Comparison of ENCODE assay signal across 9 cellular contexts in genomic region chr20:45097485-45098095, GRCh38. TPM values are rescaled to one million over a fixed set of nuclear protein-coding genes. Genes with fewer than 3 reads are reported as not detected.
DNase-seq lines count a peak whose midpoint lies in the region; ATAC-seq, FAIRE-seq and TF ChIP-seq lines count a peak whose summit lies in the region.
"Had no signal": no experiment of that assay in that cellular context is flagged by ENCODE, and none has a peak within 500 bp of the region (broad histone marks: within the 10 kb centered on the region; RNA-seq: fewer than 3 reads in every experiment).

No MANE protein-coding gene starts in this region.

- H3K23ac ChIP-seq in neuronal stem cell (ENCODE audit: low read depth, low read length, poor library complexity): peak overlapping the region; percentile 95

- H3K4me3 ChIP-seq in neuronal stem cell (ENCODE audit: low read length in 2 of 2) (peak overlapping the region in 1 of 2 donors; percentile 2), endodermal cell (ENCODE audit: low read length) (no peak overlapping the region)

- H2BK12ac ChIP-seq in neuronal stem cell (ENCODE audit: low read length): peak overlapping the region; percentile 96

- H3K18ac ChIP-seq in neuronal stem cell (ENCODE audit: low read length): peak overlapping the region; percentile 86

- H2BK15ac ChIP-seq in neuronal stem cell (ENCODE audit: low read length): peak overlapping the region; percentile 13

- H3K9me3 Mint-ChIP-seq in T-helper 1 cell treated with Interleukin-12 subunit alpha and Interleukin-12 subunit beta and Interleukin-4 antibody, amounts not matched to agents 30 μg/mL and 1 μg/mL, for 36 hours: no peaks in the 10 kb centered on the region
- H3K9me3 Mint-ChIP-seq in endodermal cell: peaks cover 5% of the 10 kb centered on the region

- peak overlapping the region; percentile 47 for H2AK5ac ChIP-seq in neuronal stem cell (ENCODE audit: low read depth, low read length)

- H3K4me1 Mint-ChIP-seq in T-helper 1 cell treated with Interleukin-12 subunit alpha and Interleukin-12 subunit beta and Interleukin-4 antibody, amounts not matched to agents 30 μg/mL and 1 μg/mL, for 36 hours (ENCODE audit: low read depth): peaks cover 10% of the 10 kb centered on the region
- H3K4me1 Mint-ChIP-seq in endodermal cell: peaks cover 11% of the 10 kb centered on the region

- H3K4ac ChIP-seq in neuronal stem cell (ENCODE audit: low read length): peak overlapping the region; percentile 69

- peaks cover 4 to 54% (median 48%) of the 10 kb centered on the region in 3 experiments for H3K27me3 ChIP-seq in neuronal stem cell (ENCODE audit: control insufficient read depth in 3 of 3, insufficient read depth in 3 of 3, low read depth in 1 of 3, low read length in 3 of 3)
- peaks cover 17% of the 10 kb centered on the region for H3K27me3 ChIP-seq in endodermal cell (ENCODE audit: control insufficient read depth, insufficient read depth, low read length, poor library complexity, severe bottlenecking)

- H3K27ac ChIP-seq in neuronal stem cell (replicated peaks; ENCODE audit: low read length) (no peak overlapping the region), endodermal cell (ENCODE audit: low read depth, low read length) (no peak overlapping the region)

- no peak for TF ChIP-seq CTCF in endodermal cell (conservative IDR thresholded peaks at IDR 0.05)

- peak overlapping the region; percentile 41 for H4K91ac ChIP-seq in neuronal stem cell (ENCODE audit: low read depth, low read length, poor library complexity)

- peak overlapping the region; percentile 54 for H3K4me3 Mint-ChIP-seq in T-helper 1 cell treated with Interleukin-12 subunit alpha and Interleukin-12 subunit beta and Interleukin-4 antibody, amounts not matched to agents 30 μg/mL and 1 μg/mL, for 36 hours
- no peak overlapping the region for H3K4me3 Mint-ChIP-seq in endodermal cell

- H2AFZ ChIP-seq in neuronal stem cell (ENCODE audit: low read length): no peak overlapping the region

- H3K36me3 Mint-ChIP-seq in T-helper 1 cell treated with Interleukin-12 subunit alpha and Interleukin-12 subunit beta and Interleukin-4 antibody, amounts not matched to agents 30 μg/mL and 1 μg/mL, for 36 hours (ENCODE audit: low read depth): no peaks in the 10 kb centered on the region
- H3K36me3 Mint-ChIP-seq in endodermal cell (ENCODE audit: low read depth): no peaks in the 10 kb centered on the region

- peak overlapping the region; percentile 94 for H3K14ac ChIP-seq in neuronal stem cell (ENCODE audit: low read length)

- H4K8ac ChIP-seq in neuronal stem cell (ENCODE audit: low read depth, low read length): no peak overlapping the region

- H3K27ac Mint-ChIP-seq in T-helper 1 cell treated with Interleukin-12 subunit alpha and Interleukin-12 subunit beta and Interleukin-4 antibody, amounts not matched to agents 30 μg/mL and 1 μg/mL, for 36 hours: no peak overlapping the region
- no peak overlapping the region for H3K27ac Mint-ChIP-seq in endodermal cell

- no peaks in the 10 kb centered on the region for H3K36me3 ChIP-seq in neuronal stem cell (replicated peaks in 1 of 2; ENCODE audit: control insufficient read depth in 2 of 2, insufficient read depth in 2 of 2, low read length in 2 of 2)
- no peaks in the 10 kb centered on the region for H3K36me3 ChIP-seq in endodermal cell (ENCODE audit: control insufficient read depth, insufficient read depth, low read length)

- H2BK120ac ChIP-seq in neuronal stem cell (ENCODE audit: low read depth, low read length): no peak overlapping the region

- no peak overlapping the region for H2BK5ac ChIP-seq in neuronal stem cell (ENCODE audit: low read length)

- H3K4me1 ChIP-seq in neuronal stem cell (ENCODE audit: control insufficient read depth in 2 of 2, insufficient read depth in 1 of 2, low read depth in 1 of 2, low read length in 2 of 2) (no peaks in the 10 kb centered on the region), endodermal cell (ENCODE audit: control insufficient read depth, insufficient read depth, low read length) (no peaks in the 10 kb centered on the region)

- ATAC-seq in GM21390 (IDR thresholded peaks at IDR 0.05; ENCODE audit: unreplicated experiment): no peak

- DNase-seq in AG20443 (ENCODE audit: low spot score): peak; percentile 45
- DNase-seq in dermis blood vessel endothelial cell: peak; percentile 75
- no peak for DNase-seq in neuronal stem cell (ENCODE audit: low spot score)
- DNase-seq in NCI-H2081 treated with DMSO at 0.1 percent for 48 hours (lab: John Stamatoyannopoulos, UW): no peak
- no peak for DNase-seq in endodermal cell
- no peak for DNase-seq in GM19239 (ENCODE audit: insufficient read length, low spot score)

- FAIRE-seq in GM19239 (lab: Jason Lieb, UNC): no peak

- H3K27me3 Mint-ChIP-seq in T-helper 1 cell treated with Interleukin-12 subunit alpha and Interleukin-12 subunit beta and Interleukin-4 antibody, amounts not matched to agents 30 μg/mL and 1 μg/mL, for 36 hours (ENCODE audit: low read depth): peaks cover 47% of the 10 kb centered on the region
- H3K27me3 Mint-ChIP-seq in endodermal cell (ENCODE audit: insufficient read depth): peaks cover 36% of the 10 kb centered on the region

- H3K4me2 ChIP-seq in neuronal stem cell (ENCODE audit: insufficient read depth, low read length, poor library complexity, severe bottlenecking): no peak overlapping the region

- H3K9me3 ChIP-seq in neuronal stem cell (replicated peaks in 1 of 2; ENCODE audit: control insufficient read depth in 2 of 2, insufficient read depth in 1 of 2, low read depth in 1 of 2, low read length in 2 of 2): peaks cover 0 to 8% of the 10 kb centered on the region in 2 donors
- H3K9me3 ChIP-seq in endodermal cell (ENCODE audit: control insufficient read depth, low read length): no peaks in the 10 kb centered on the region

- no CpG with 5 or more reads among the region's 55 CpGs for WGBS in neuronal stem cell (ENCODE audit: extremely low coverage in 2 of 2, insufficient read length in 2 of 2, insufficient replicate concordance in 1 of 2), 2 donors
- 95 to 97% methylated on average over 40 to 55 of the region's 55 CpGs for WGBS in endodermal cell (ENCODE audit: insufficient coverage in 1 of 2, insufficient read length in 1 of 2), 2 experiments

- peak overlapping the region; percentile 68 for H3K9ac ChIP-seq in neuronal stem cell (ENCODE audit: low read depth, low read length, poor library complexity)
- no peak overlapping the region for H3K9ac ChIP-seq in endodermal cell (ENCODE audit: extremely low read depth, low read length, poor library complexity, severe bottlenecking)

- no peaks in the 10 kb centered on the region for H3K79me1 ChIP-seq in neuronal stem cell (ENCODE audit: low read depth, low read length)

RNA-seq across cellular contexts. Expression of gene KCNS1, which starts 3.3 kb away (rescaled TPM):
- total RNA-seq in dermis blood vessel endothelial cell (0.33 and 0.68 TPM in 2 replicates), endodermal cell (1 to 10 TPM in 1 of 2 donors, under 1 TPM in 1; 0.18 to 1.5 TPM)
- polyA plus RNA-seq in neuronal stem cell (2013, experiment 1 of 2): 0.13 TPM
- polyA plus RNA-seq in neuronal stem cell (2013, experiment 2 of 2): 0.11 TPM
- polyA plus RNA-seq in endodermal cell (2013, experiment 1 of 2): 0.28 TPM
- polyA plus RNA-seq in endodermal cell (2013, experiment 2 of 2): 0.25 TPM

RNA-seq across cellular contexts. Expression of gene WFDC5, which starts 17.4 kb away (rescaled TPM):
- total RNA-seq in dermis blood vessel endothelial cell (not detected in 2 replicates), endodermal cell (not detected)
- not detected for polyA plus RNA-seq in neuronal stem cell (2013, experiment 1 of 2)
- not detected for polyA plus RNA-seq in neuronal stem cell (2013, experiment 2 of 2)
- not detected for polyA plus RNA-seq in endodermal cell (2013, experiment 1 of 2)
- polyA plus RNA-seq in endodermal cell (2013, experiment 2 of 2): not detected
- total RNA-seq: skeletal muscle tissue had no signal

RNA-seq across cellular contexts. Expression of gene WFDC12, which starts 26.7 kb away (rescaled TPM):
- total RNA-seq in dermis blood vessel endothelial cell: not detected in 2 replicates
- polyA plus RNA-seq in neuronal stem cell (2013, experiment 1 of 2): not detected
- not detected for polyA plus RNA-seq in neuronal stem cell (2013, experiment 2 of 2)
- total RNA-seq in endodermal cell: not detected
- not detected for polyA plus RNA-seq in endodermal cell (2013, experiment 1 of 2)
- polyA plus RNA-seq in endodermal cell (2013, experiment 2 of 2): not detected
- total RNA-seq: skeletal muscle tissue had no signal

Comparison
In these comparisons a context has a peak if more than half of its experiments do, and no peak if none do; other contexts are left out.
1. DNase-seq: peak in AG20443 (single experiment) and dermis blood vessel endothelial cell (single experiment); none in neuronal stem cell (single experiment), NCI-H2081 treated with DMSO at 0.1 percent for 48 hours (single experiment), endodermal cell (single experiment) and GM19239 (single experiment).